Comparison of ENCODE assay signal across 1 cellular context in the genomic region with DNA sequence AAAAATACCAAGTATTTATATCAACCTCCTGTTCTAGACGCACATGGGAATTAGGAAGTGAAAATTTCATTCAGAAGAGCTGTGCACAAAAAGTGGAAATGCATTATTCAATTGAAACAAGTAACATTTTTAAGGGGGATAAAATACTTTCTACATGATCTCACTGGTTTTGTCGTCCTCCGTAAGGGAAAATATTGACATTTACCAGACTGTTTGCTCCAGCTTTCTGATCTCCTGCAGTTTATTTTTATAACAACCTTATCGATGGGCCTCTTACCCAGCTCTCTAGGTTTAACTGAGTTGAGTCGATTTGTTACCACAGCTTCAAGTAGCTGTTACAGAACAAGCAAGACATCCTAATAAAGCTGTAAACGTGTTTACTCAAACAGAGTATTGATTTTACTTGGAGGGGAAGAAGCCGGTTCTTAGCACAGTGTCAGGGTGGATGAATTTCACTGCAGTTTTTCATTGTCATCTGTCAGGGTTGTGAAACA.
TF ChIP-seq lines count a peak whose summit lies in the region.

No MANE protein-coding gene starts in this region.

TF ChIP-seq in HepG2, 621 proteins besides CTCF, POLR2A, EP300 and RAD21 (continues in another document):
- TF ChIP-seq FOXA3 (CRISPR knock-in tag; IDR thresholded peaks at IDR 0.05) (peak; percentile 54), POGZ (CRISPR knock-in tag; IDR thresholded peaks at IDR 0.05) (0 out of 2 replicates have a peak, but pooled peaks have one; percentile 17), ONECUT2 (CRISPR knock-in tag; IDR thresholded peaks at IDR 0.05) (peak; percentile 85), SOX13 (IDR thresholded peaks at IDR 0.05) (no peak), SOX13 (CRISPR knock-in tag; conservative IDR thresholded peaks at IDR 0.05 in 1 of 2, IDR thresholded peaks at IDR 0.05 in 1 of 2) (peak in 1 of 2 experiments; percentile 47; a peak in 1 of 4 replicates), BCL6 (CRISPR knock-in tag; IDR thresholded peaks at IDR 0.05) (peak; percentile 97), CHCHD3 (CRISPR knock-in tag; IDR thresholded peaks at IDR 0.05) (no peak), NKX3-1 (CRISPR knock-in tag; IDR thresholded peaks at IDR 0.05) (no peak), AKAP8 (CRISPR knock-in tag; IDR thresholded peaks at IDR 0.05) (no peak), CENPT (CRISPR knock-in tag; IDR thresholded peaks at IDR 0.05; ENCODE audit: low read depth) (no peak), FOXP1 (IDR thresholded peaks at IDR 0.05) (no peak), FOXP1 (CRISPR knock-in tag; IDR thresholded peaks at IDR 0.05) (peak; percentile 78), RBAK (CRISPR knock-in tag; IDR thresholded peaks at IDR 0.05) (peak; percentile 60; the same call in 1 of the 2 replicates), HHEX (CRISPR knock-in tag; IDR thresholded peaks at IDR 0.05) (0 out of 2 replicates have a peak, but pooled peaks have one; percentile 25), SOX6 (IDR thresholded peaks at IDR 0.05) (no peak), SOX6 (CRISPR knock-in tag; IDR thresholded peaks at IDR 0.05) (0 out of 2 replicates have a peak, but pooled peaks have one; percentile 28), MYC (CRISPR knock-in tag; IDR thresholded peaks at IDR 0.05; ENCODE audit: borderline replicate concordance) (no peak), FOXK1 (CRISPR knock-in tag; IDR thresholded peaks at IDR 0.05; ENCODE audit: borderline replicate concordance, low read depth) (peak; percentile 35; the same call in 1 of the 2 replicates), SOX5 (CRISPR knock-in tag; IDR thresholded peaks at IDR 0.05; ENCODE audit: borderline replicate concordance) (peak; percentile 35; the same call in 1 of the 2 replicates), CHD2 (IDR thresholded peaks at IDR 0.05; ENCODE audit: low read depth, low read length) (no peak)
- TF ChIP-seq, protein P1, sequence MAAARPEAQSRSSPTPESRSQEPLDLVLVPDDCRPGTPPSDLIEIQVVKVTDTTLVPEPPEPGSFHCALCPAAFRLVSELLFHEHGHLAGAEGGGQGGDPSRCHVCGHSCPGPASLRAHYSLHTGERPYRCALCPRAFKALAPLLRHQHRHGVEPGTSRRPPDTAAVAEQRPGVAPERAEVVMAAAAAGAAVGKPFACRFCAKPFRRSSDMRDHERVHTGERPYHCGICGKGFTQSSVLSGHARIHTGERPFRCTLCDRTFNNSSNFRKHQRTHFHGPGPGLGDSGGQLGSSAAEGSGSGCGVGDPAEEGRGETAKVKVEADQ (CRISPR knock-in tag; IDR thresholded peaks at IDR 0.05; ENCODE audit: borderline replicate concordance), result no peak
- TF ChIP-seq, protein P2, sequence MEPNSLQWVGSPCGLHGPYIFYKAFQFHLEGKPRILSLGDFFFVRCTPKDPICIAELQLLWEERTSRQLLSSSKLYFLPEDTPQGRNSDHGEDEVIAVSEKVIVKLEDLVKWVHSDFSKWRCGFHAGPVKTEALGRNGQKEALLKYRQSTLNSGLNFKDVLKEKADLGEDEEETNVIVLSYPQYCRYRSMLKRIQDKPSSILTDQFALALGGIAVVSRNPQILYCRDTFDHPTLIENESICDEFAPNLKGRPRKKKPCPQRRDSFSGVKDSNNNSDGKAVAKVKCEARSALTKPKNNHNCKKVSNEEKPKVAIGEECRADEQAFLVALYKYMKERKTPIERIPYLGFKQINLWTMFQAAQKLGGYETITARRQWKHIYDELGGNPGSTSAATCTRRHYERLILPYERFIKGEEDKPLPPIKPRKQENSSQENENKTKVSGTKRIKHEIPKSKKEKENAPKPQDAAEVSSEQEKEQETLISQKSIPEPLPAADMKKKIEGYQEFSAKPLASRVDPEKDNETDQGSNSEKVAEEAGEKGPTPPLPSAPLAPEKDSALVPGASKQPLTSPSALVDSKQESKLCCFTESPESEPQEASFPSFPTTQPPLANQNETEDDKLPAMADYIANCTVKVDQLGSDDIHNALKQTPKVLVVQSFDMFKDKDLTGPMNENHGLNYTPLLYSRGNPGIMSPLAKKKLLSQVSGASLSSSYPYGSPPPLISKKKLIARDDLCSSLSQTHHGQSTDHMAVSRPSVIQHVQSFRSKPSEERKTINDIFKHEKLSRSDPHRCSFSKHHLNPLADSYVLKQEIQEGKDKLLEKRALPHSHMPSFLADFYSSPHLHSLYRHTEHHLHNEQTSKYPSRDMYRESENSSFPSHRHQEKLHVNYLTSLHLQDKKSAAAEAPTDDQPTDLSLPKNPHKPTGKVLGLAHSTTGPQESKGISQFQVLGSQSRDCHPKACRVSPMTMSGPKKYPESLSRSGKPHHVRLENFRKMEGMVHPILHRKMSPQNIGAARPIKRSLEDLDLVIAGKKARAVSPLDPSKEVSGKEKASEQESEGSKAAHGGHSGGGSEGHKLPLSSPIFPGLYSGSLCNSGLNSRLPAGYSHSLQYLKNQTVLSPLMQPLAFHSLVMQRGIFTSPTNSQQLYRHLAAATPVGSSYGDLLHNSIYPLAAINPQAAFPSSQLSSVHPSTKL (CRISPR knock-in tag; IDR thresholded peaks at IDR 0.05), result peak; percentile 29; the same call in 1 of the 2 replicates
- TF ChIP-seq, protein P3, sequence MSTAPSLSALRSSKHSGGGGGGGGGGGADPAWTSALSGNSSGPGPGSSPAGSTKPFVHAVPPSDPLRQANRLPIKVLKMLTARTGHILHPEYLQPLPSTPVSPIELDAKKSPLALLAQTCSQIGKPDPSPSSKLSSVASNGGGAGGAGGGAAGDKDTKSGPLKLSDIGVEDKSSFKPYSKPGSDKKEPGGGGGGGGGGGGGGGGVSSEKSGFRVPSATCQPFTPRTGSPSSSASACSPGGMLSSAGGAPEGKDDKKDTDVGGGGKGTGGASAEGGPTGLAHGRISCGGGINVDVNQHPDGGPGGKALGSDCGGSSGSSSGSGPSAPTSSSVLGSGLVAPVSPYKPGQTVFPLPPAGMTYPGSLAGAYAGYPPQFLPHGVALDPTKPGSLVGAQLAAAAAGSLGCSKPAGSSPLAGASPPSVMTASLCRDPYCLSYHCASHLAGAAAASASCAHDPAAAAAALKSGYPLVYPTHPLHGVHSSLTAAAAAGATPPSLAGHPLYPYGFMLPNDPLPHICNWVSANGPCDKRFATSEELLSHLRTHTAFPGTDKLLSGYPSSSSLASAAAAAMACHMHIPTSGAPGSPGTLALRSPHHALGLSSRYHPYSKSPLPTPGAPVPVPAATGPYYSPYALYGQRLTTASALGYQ (CRISPR knock-in tag; IDR thresholded peaks at IDR 0.05), result no peak
- TF ChIP-seq, protein P4, sequence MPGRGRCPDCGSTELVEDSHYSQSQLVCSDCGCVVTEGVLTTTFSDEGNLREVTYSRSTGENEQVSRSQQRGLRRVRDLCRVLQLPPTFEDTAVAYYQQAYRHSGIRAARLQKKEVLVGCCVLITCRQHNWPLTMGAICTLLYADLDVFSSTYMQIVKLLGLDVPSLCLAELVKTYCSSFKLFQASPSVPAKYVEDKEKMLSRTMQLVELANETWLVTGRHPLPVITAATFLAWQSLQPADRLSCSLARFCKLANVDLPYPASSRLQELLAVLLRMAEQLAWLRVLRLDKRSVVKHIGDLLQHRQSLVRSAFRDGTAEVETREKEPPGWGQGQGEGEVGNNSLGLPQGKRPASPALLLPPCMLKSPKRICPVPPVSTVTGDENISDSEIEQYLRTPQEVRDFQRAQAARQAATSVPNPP (CRISPR knock-in tag; IDR thresholded peaks at IDR 0.05), result no peak
- TF ChIP-seq, protein P5, sequence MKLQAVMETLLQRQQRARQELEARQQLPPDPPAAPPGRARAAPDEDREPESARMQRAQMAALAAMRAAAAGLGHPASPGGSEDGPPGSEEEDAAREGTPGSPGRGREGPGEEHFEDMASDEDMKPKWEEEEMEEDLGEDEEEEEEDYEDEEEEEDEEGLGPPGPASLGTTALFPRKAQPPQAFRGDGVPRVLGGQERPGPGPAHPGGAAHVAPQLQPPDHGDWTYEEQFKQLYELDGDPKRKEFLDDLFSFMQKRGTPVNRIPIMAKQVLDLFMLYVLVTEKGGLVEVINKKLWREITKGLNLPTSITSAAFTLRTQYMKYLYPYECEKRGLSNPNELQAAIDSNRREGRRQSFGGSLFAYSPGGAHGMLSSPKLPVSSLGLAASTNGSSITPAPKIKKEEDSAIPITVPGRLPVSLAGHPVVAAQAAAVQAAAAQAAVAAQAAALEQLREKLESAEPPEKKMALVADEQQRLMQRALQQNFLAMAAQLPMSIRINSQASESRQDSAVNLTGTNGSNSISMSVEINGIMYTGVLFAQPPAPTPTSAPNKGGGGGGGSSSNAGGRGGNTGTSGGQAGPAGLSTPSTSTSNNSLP (IDR thresholded peaks at IDR 0.05; ENCODE audit: low read depth, low read length), result peak; percentile 44; the same call in 1 of the 2 replicates
- TF ChIP-seq, protein P6, sequence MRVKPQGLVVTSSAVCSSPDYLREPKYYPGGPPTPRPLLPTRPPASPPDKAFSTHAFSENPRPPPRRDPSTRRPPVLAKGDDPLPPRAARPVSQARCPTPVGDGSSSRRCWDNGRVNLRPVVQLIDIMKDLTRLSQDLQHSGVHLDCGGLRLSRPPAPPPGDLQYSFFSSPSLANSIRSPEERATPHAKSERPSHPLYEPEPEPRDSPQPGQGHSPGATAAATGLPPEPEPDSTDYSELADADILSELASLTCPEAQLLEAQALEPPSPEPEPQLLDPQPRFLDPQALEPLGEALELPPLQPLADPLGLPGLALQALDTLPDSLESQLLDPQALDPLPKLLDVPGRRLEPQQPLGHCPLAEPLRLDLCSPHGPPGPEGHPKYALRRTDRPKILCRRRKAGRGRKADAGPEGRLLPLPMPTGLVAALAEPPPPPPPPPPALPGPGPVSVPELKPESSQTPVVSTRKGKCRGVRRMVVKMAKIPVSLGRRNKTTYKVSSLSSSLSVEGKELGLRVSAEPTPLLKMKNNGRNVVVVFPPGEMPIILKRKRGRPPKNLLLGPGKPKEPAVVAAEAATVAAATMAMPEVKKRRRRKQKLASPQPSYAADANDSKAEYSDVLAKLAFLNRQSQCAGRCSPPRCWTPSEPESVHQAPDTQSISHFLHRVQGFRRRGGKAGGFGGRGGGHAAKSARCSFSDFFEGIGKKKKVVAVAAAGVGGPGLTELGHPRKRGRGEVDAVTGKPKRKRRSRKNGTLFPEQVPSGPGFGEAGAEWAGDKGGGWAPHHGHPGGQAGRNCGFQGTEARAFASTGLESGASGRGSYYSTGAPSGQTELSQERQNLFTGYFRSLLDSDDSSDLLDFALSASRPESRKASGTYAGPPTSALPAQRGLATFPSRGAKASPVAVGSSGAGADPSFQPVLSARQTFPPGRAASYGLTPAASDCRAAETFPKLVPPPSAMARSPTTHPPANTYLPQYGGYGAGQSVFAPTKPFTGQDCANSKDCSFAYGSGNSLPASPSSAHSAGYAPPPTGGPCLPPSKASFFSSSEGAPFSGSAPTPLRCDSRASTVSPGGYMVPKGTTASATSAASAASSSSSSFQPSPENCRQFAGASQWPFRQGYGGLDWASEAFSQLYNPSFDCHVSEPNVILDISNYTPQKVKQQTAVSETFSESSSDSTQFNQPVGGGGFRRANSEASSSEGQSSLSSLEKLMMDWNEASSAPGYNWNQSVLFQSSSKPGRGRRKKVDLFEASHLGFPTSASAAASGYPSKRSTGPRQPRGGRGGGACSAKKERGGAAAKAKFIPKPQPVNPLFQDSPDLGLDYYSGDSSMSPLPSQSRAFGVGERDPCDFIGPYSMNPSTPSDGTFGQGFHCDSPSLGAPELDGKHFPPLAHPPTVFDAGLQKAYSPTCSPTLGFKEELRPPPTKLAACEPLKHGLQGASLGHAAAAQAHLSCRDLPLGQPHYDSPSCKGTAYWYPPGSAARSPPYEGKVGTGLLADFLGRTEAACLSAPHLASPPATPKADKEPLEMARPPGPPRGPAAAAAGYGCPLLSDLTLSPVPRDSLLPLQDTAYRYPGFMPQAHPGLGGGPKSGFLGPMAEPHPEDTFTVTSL (CRISPR knock-in tag; IDR thresholded peaks at IDR 0.05; ENCODE audit: borderline replicate concordance), result peak; percentile 52; the same call in 1 of the 2 replicates
- TF ChIP-seq, protein P7, sequence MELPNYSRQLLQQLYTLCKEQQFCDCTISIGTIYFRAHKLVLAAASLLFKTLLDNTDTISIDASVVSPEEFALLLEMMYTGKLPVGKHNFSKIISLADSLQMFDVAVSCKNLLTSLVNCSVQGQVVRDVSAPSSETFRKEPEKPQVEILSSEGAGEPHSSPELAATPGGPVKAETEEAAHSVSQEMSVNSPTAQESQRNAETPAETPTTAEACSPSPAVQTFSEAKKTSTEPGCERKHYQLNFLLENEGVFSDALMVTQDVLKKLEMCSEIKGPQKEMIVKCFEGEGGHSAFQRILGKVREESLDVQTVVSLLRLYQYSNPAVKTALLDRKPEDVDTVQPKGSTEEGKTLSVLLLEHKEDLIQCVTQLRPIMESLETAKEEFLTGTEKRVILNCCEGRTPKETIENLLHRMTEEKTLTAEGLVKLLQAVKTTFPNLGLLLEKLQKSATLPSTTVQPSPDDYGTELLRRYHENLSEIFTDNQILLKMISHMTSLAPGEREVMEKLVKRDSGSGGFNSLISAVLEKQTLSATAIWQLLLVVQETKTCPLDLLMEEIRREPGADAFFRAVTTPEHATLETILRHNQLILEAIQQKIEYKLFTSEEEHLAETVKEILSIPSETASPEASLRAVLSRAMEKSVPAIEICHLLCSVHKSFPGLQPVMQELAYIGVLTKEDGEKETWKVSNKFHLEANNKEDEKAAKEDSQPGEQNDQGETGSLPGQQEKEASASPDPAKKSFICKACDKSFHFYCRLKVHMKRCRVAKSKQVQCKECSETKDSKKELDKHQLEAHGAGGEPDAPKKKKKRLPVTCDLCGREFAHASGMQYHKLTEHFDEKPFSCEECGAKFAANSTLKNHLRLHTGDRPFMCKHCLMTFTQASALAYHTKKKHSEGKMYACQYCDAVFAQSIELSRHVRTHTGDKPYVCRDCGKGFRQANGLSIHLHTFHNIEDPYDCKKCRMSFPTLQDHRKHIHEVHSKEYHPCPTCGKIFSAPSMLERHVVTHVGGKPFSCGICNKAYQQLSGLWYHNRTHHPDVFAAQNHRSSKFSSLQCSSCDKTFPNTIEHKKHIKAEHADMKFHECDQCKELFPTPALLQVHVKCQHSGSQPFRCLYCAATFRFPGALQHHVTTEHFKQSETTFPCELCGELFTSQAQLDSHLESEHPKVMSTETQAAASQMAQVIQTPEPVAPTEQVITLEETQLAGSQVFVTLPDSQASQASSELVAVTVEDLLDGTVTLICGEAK (IDR thresholded peaks at IDR 0.05), result peak; percentile 59
- TF ChIP-seq, protein P7 (CRISPR knock-in tag; IDR thresholded peaks at IDR 0.05), result peak; percentile 54; the same call in 1 of the 2 replicates
